ENCODE assay signal across 8 cellular contexts in the genomic region with DNA sequence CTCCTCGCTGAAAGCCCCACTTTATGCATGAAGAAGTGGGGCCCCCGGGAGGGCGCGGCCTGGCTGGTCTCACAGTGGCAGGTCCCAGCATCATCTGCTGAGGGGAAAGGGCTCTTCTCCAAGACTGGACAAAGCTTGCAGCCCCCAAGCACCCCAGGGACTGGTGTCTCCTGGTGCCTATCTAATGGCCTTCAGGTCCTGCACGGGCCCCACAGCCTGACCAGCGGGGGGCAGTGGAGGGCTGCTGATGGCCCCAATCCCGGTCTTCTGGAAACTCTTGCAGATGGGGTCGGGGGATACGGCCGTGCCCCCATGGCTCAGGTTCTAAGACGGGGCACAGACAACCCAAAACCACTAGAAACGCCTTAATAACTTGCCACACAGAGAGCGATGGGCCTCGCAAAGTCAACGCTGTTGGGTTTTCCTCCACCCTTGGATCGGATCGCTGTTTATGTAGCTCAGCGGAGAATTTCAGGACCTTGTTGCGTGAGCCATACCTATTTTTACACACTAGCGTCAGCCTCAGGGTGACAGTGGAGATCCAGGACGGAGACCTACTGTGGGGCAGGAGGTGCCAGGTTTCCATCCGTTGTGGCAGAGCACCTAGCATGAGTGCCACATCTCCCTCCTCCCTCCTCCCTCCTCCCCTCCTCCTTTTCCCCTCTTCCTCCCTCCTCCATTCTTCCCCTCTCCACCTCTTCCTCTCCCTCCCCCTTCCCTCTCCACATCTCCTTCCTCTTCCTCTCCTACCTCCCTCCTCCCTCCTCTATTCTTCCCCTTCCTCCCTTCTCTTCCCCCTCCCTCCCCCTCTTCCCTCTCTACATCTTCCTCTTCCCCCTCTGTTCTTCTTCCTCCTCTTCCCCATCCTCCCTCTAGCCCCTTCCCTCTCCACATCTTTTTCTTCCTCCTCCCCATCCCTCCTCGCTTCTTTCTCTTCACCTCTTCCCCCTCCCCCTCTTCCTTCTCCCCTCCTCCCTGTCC.
DNase-seq lines count a peak whose midpoint lies in the region; TF ChIP-seq lines count a peak whose summit lies in the region.

No MANE protein-coding gene starts in this region.

- TF ChIP-seq CTCF in AG04450 (IDR thresholded peaks at IDR 0.05; ENCODE audit: low read depth, low read length) (peak; percentile 61), adrenal gland (IDR thresholded peaks at IDR 0.05) (peak; percentile 47 to 81 (median 64)), suprapubic skin (IDR thresholded peaks at IDR 0.05) (peak; percentile 8)

- H3K36me3 ChIP-seq in adrenal gland (replicated peaks in 1 of 2) (no peaks in the 10 kb centered on the region), suprapubic skin (no peaks in the 10 kb centered on the region)

- H3K4me3 ChIP-seq in AG04450 (ENCODE audit: low read depth, low read length) (no peak overlapping the region), adrenal gland (no peak overlapping the region), suprapubic skin (no peak overlapping the region)

- no peak overlapping the region for H3K27ac Mint-ChIP-seq in T-helper 2 cell treated with Interferon-gamma antibody and Interleukin-4, amounts not matched to agents 5 μg/mL and 100 μg/mL, for 36 hours

- no peak overlapping the region for H3K4me3 Mint-ChIP-seq in T-helper 2 cell treated with Interferon-gamma antibody and Interleukin-4, amounts not matched to agents 5 μg/mL and 100 μg/mL, for 36 hours

- H3K9me3 ChIP-seq in AG04450 (ENCODE audit: control insufficient read depth, insufficient read depth, low read length) = peaks cover 4% of the 10 kb centered on the region
- no peaks in the 10 kb centered on the region for H3K9me3 ChIP-seq in adrenal gland (replicated peaks in 1 of 3)
- H3K9me3 ChIP-seq in suprapubic skin = no peaks in the 10 kb centered on the region

- no peaks in the 10 kb centered on the region for H3K27me3 Mint-ChIP-seq in T-helper 2 cell treated with Interferon-gamma antibody and Interleukin-4, amounts not matched to agents 5 μg/mL and 100 μg/mL, for 36 hours (ENCODE audit: low read depth)

- POLR2A ChIA-PET in AG04450 (lab: Yijun Ruan, JAX) (no interaction called here), HEK293T (lab: Yijun Ruan, JAX) (no interaction called here)

- WGBS in adrenal gland, 4 donors = 47 to 56% (median 53%) methylated on average over 22 to 23 of the region's 23 CpGs
- 73% methylated on average over 12 of the region's 23 CpGs for WGBS in suprapubic skin

- CTCF ChIA-PET in AG04450 (lab: Charles Lee) = interaction anchor here (0.6 to 1.6 kb wide), 4 partner anchors 118 to 130 kb away, joined by 3 to 5 read pairs (median 3); no protein-coding TSS in a partner anchor
- CTCF ChIA-PET in HEK293T (lab: Yijun Ruan, JAX) = interaction anchor here (0.6 kb wide), 2 partner anchors 10 to 917 kb away, joined by 3 to 4 read pairs; no protein-coding TSS in a partner anchor

- H3K27ac ChIP-seq in AG04450 (ENCODE audit: low read depth, low read length) (no peak overlapping the region), adrenal gland (peak overlapping the region in 1 of 5 donors; percentile 34), suprapubic skin (no peak overlapping the region)

- no peaks in the 10 kb centered on the region for H3K9me3 Mint-ChIP-seq in T-helper 2 cell treated with Interferon-gamma antibody and Interleukin-4, amounts not matched to agents 5 μg/mL and 100 μg/mL, for 36 hours

- H3K4me1 Mint-ChIP-seq in T-helper 2 cell treated with Interferon-gamma antibody and Interleukin-4, amounts not matched to agents 5 μg/mL and 100 μg/mL, for 36 hours (ENCODE audit: low read depth) = no peaks in the 10 kb centered on the region

- TF ChIP-seq EP300 in suprapubic skin (IDR thresholded peaks at IDR 0.05) = no peak

- intact Hi-C loops in adrenal gland (cut with DNase I) = loop anchor here (2.0 to 5.0 kb wide), 2 partner anchors 129 to 133 kb away; a partner anchor contains a TSS

- no peaks in the 10 kb centered on the region for H3K36me3 Mint-ChIP-seq in T-helper 2 cell treated with Interferon-gamma antibody and Interleukin-4, amounts not matched to agents 5 μg/mL and 100 μg/mL, for 36 hours (ENCODE audit: low read depth)

- DNase-seq in AG04450 (ENCODE audit: low read depth, low spot score) (no peak), HEK293T (ENCODE audit: extremely low spot score) (peak; percentile 52), adrenal gland (peak; percentile 30 to 74 (median 56)), hypothalamus (lab: John Stamatoyannopoulos, UW) (peak in 35 of 51 donors; percentile 10 to 82 (median 50)), suprapubic skin (ENCODE audit: low spot score in 2 of 2) (no peak), T1000 (lab: John Stamatoyannopoulos, UW) (no peak)
- no peak for DNase-seq in T-helper 2 cell treated with Interferon-gamma antibody and Interleukin-4, amounts not matched to agents 5 μg/mL and 100 μg/mL, for 36 hours (ENCODE audit: low spot score)
- DNase-seq in activated effector memory CD4-positive, alpha-beta T cell treated with anti-CD3 and anti-CD28 coated beads, Interleukin-2, amount 50 U/mL, for 16 hours = no peak

- no peak for TF ChIP-seq POLR2A in adrenal gland (IDR thresholded peaks at IDR 0.05)
- TF ChIP-seq POLR2A in suprapubic skin (IDR thresholded peaks at IDR 0.05) = no peak

- no peaks in the 10 kb centered on the region for H3K27me3 ChIP-seq in AG04450 (ENCODE audit: control insufficient read depth, insufficient read depth, low read length)
- H3K27me3 ChIP-seq in adrenal gland = no peaks in the 10 kb centered on the region
- H3K27me3 ChIP-seq in suprapubic skin = peaks cover 7% of the 10 kb centered on the region

- H3K4me1 ChIP-seq in adrenal gland (replicated peaks in 1 of 2) (no peaks in the 10 kb centered on the region), suprapubic skin (peaks cover 3% of the 10 kb centered on the region)

TF ChIP-seq in HEK293T, 16 proteins besides CTCF, POLR2A, EP300 and RAD21:
- TF ChIP-seq NFRKB (IDR thresholded peaks at IDR 0.05) (no peak), BHLHE40 (IDR thresholded peaks at IDR 0.05; ENCODE audit: borderline replicate concordance) (no peak), LEF1 (IDR thresholded peaks at IDR 0.05; ENCODE audit: borderline replicate concordance) (no peak), CTBP1 (IDR thresholded peaks at IDR 0.05; ENCODE audit: borderline replicate concordance) (no peak), L3MBTL2 (conservative IDR thresholded peaks at IDR 0.05) (no peak), SUZ12 (IDR thresholded peaks at IDR 0.05) (no peak)
TF ChIP-seq in HEK293T: peak in this region for 0.

Comparison
In these comparisons a context has a peak if more than half of its experiments do, and no peak if none do; other contexts are left out.
1. DNase-seq: peak in HEK293T (single experiment), adrenal gland (7 of 7) and hypothalamus (35 of 51); none in AG04450 (single experiment), suprapubic skin (0 of 2), T-helper 2 cell treated with Interferon-gamma antibody and Interleukin-4, amounts not matched to agents 5 μg/mL and 100 μg/mL, for 36 hours (single experiment), activated effector memory CD4-positive, alpha-beta T cell treated with anti-CD3 and anti-CD28 coated beads, Interleukin-2, amount 50 U/mL, for 16 hours (single experiment) and T1000 (single experiment).
2. CTCF ChIP-seq: peak in every context shown above with its lines; median percentile 64 in adrenal gland; 61 in AG04450; 8 in suprapubic skin.